ENCODE assay signal across 12 cellular contexts in genomic region chr2:172098287-172098649, GRCh38. TPM values are rescaled to one million over a fixed set of nuclear protein-coding genes. Genes with fewer than 3 reads are reported as not detected.
DNase-seq lines count a peak whose midpoint lies in the region; ATAC-seq and TF ChIP-seq lines count a peak whose summit lies in the region.
"Had no signal": no experiment of that assay in that cellular context is flagged by ENCODE, and none has a peak within 500 bp of the region (broad histone marks: within the 10 kb centered on the region; RNA-seq: fewer than 3 reads in every experiment).

No MANE protein-coding gene starts in this region.

- H3K4me1 Mint-ChIP-seq in activated T-cell treated with anti-CD3 and anti-CD28 coated beads, Interleukin-2, amount 50 U/mL, for 24 hours (ENCODE audit: low read depth), result peaks cover 65% of the 10 kb centered on the region
- peaks cover 45 to 52% of the 10 kb centered on the region in 2 donors for H3K4me1 Mint-ChIP-seq in effector memory CD8-positive, alpha-beta T cell (ENCODE audit: low read depth in 2 of 2)

- H3K4me3 ChIP-seq in psoas muscle, result peak overlapping the region; percentile 53
- H3K4me3 ChIP-seq: prostate gland had no signal

- DNase-seq in activated T-cell treated with anti-CD3 and anti-CD28 coated beads, Interleukin-2, amount 50 U/mL, for 24 hours, result peak; percentile 34
- no peak for DNase-seq in activated T-cell treated with anti-CD3 and anti-CD28 coated beads, Interleukin-2, amount 50 U/mL, for 1 hour
- DNase-seq in OCI-M1 (lab: John Stamatoyannopoulos, UW) (peak; percentile 24), psoas muscle (no peak), posterior cingulate gyrus (no peak), pons (ENCODE audit: low spot score) (no peak), NCI-H2081 treated with DMSO at 0.1 percent for 48 hours (lab: John Stamatoyannopoulos, UW) (no peak)
- no peak for DNase-seq in effector memory CD8-positive, alpha-beta T cell
- DNase-seq: NCI-H1436 had no signal

- H3K36me3 ChIP-seq in psoas muscle (ENCODE audit: insufficient read depth in 1 of 2, low read depth in 1 of 2), result no peaks in the 10 kb centered on the region
- H3K36me3 ChIP-seq: BLaER1 treated with 17β-estradiol and CSF1 and Interleukin-3, amounts not matched to agents 10 nM and 100 nM; prostate gland had no signal

- H3K27me3 ChIP-seq in psoas muscle (ENCODE audit: insufficient read depth in 3 of 3, low read length in 2 of 3), result peaks cover 0 to 100% (median 79%) of the 10 kb centered on the region in 3 donors

- H3K27ac Mint-ChIP-seq in activated T-cell treated with anti-CD3 and anti-CD28 coated beads, Interleukin-2, amount 50 U/mL, for 24 hours, result no peak overlapping the region
- H3K27ac Mint-ChIP-seq in effector memory CD8-positive, alpha-beta T cell, result no peak overlapping the region

- peaks cover 90% of the 10 kb centered on the region for H3K27me3 Mint-ChIP-seq in activated T-cell treated with anti-CD3 and anti-CD28 coated beads, Interleukin-2, amount 50 U/mL, for 24 hours
- H3K27me3 Mint-ChIP-seq in effector memory CD8-positive, alpha-beta T cell, result peaks cover 66 to 82% of the 10 kb centered on the region in 2 donors

- no peaks in the 10 kb centered on the region for H3K9me3 Mint-ChIP-seq in activated T-cell treated with anti-CD3 and anti-CD28 coated beads, Interleukin-2, amount 50 U/mL, for 24 hours
- H3K9me3 Mint-ChIP-seq in effector memory CD8-positive, alpha-beta T cell, result no peaks in the 10 kb centered on the region

- peak overlapping the region; percentile 9 for H3K4me3 Mint-ChIP-seq in activated T-cell treated with anti-CD3 and anti-CD28 coated beads, Interleukin-2, amount 50 U/mL, for 24 hours
- peak overlapping the region; percentile 5 to 34 for H3K4me3 Mint-ChIP-seq in effector memory CD8-positive, alpha-beta T cell

- no peak for ATAC-seq in effector memory CD8-positive, alpha-beta T cell (replicated peaks)
- ATAC-seq in psoas muscle, result no peak
- ATAC-seq: Right ventricle myocardium inferior had no signal

- 87 to 94% (median 91%) methylated on average over 1 of the region's 1 CpG for WGBS in psoas muscle, 3 donors

- H3K4me1 ChIP-seq in psoas muscle, result peaks cover 79% of the 10 kb centered on the region

- H3K9me3 ChIP-seq in psoas muscle, result no peaks in the 10 kb centered on the region
- H3K9me3 ChIP-seq: BLaER1 treated with 17β-estradiol and CSF1 and Interleukin-3, amounts not matched to agents 10 nM and 100 nM; prostate gland had no signal

- H3K27ac ChIP-seq in psoas muscle, result no peak overlapping the region
- H3K27ac ChIP-seq: BLaER1 treated with 17β-estradiol and CSF1 and Interleukin-3, amounts not matched to agents 10 nM and 100 nM; prostate gland had no signal

- no peaks in the 10 kb centered on the region for H3K36me3 Mint-ChIP-seq in activated T-cell treated with anti-CD3 and anti-CD28 coated beads, Interleukin-2, amount 50 U/mL, for 24 hours (ENCODE audit: low read depth)
- H3K36me3 Mint-ChIP-seq in effector memory CD8-positive, alpha-beta T cell (ENCODE audit: insufficient read depth), result peaks cover 62% of the 10 kb centered on the region

- no peak for TF ChIP-seq CTCF in psoas muscle (IDR thresholded peaks at IDR 0.05)

- intact Hi-C loops in psoas muscle (cut with DNase I), result no loop called here
- intact Hi-C loops in posterior cingulate gyrus (cut with DNase I), result no loop called here

RNA-seq across cellular contexts. Expression of gene DLX2, which starts 4.4 kb away (rescaled TPM):
- not detected for total RNA-seq in psoas muscle
- polyA plus RNA-seq in psoas muscle, result not detected
- total RNA-seq: Right ventricle myocardium inferior had no signal

RNA-seq across cellular contexts. Expression of gene DLX1, which starts 13.0 kb away (rescaled TPM):
- total RNA-seq in psoas muscle, result under 1 TPM in 2 of 4 donors, not detected in 2; 0.17 to 0.28 TPM
- polyA plus RNA-seq in psoas muscle, result under 1 TPM; 0.03 to 0.15 (median 0.04) TPM
- total RNA-seq: Right ventricle myocardium inferior had no signal

Comparison
In these comparisons a context has a peak if more than half of its experiments do, and no peak if none do; other contexts are left out.
1. DNase-seq: peak in activated T-cell treated with anti-CD3 and anti-CD28 coated beads, Interleukin-2, amount 50 U/mL, for 24 hours (single experiment) and OCI-M1 (single experiment); none in activated T-cell treated with anti-CD3 and anti-CD28 coated beads, Interleukin-2, amount 50 U/mL, for 1 hour (single experiment), effector memory CD8-positive, alpha-beta T cell (0 of 3), psoas muscle (0 of 2), posterior cingulate gyrus (0 of 10), pons (single experiment) and NCI-H2081 treated with DMSO at 0.1 percent for 48 hours (single experiment).